ENCODE assay signal across 27 cellular contexts in the genomic region with DNA sequence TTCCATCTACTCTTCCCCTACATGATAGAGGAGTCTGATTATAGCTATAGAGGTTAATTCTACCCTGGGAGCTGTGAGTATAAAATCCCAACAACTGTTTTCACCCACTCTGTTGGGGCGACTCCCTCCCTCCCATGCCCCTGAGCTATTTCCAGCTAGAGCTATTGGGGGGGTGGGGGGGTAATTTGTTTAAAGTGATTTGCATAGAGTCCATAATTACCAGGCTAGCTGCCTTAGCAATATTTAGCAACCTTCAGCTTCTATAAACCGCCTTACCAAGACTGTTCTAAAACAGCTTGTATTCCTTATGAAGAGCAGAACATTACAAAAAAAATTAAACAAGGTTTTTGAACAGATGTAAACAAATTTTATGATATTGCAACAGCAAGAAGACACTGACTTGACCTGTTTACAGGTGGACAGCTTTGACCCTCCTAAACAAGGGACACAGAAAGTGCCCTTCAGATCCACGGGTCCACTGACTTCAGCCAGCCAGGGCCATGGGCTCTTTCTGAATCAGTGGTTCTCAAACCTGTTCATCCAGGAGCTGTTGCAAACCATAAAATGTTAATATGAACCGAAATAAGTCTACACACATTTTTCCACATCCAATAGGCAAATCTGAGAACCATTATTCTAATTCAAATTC.
A peak's percentile ranks its signal among the peaks of the same experiment; 100 is the strongest.
DNase-seq lines count a peak whose midpoint lies in the region; ATAC-seq and TF ChIP-seq lines count a peak whose summit lies in the region.
"Had no signal": no experiment of that assay in that cellular context is flagged by ENCODE, and none has a peak within 500 bp of the region (broad histone marks: within the 10 kb centered on the region; RNA-seq: fewer than 3 reads in every experiment).

No MANE protein-coding gene starts in this region.

- no peaks in the 10 kb centered on the region for H3K27me3 ChIP-seq in gastrocnemius medialis
- H3K27me3 ChIP-seq: cardiac muscle cell, esophagus squamous epithelium, left lung, testis, uterus had no signal

- no peak for TF ChIP-seq POLR2A in gastrocnemius medialis (IDR thresholded peaks at IDR 0.05)

- no peaks in the 10 kb centered on the region for H3K9me3 ChIP-seq in gastrocnemius medialis
- H3K9me3 ChIP-seq: esophagus squamous epithelium, left lung, testis, uterus had no signal

- TF ChIP-seq CTCF in gastrocnemius medialis (IDR thresholded peaks at IDR 0.05 in 4 of 5, conservative IDR thresholded peaks at IDR 0.05 in 1 of 5), result no peak

- H3K27ac ChIP-seq in gastrocnemius medialis, result peak overlapping the region in 3 of 4 donors; percentile 85 to 89 (median 89)
- H3K27ac ChIP-seq: cardiac muscle cell, coronary artery, esophagus squamous epithelium, left lung, testis, uterus, VCaP had no signal

- in situ Hi-C loops in gastrocnemius medialis (cut with MboI; ENCODE audit: low sequenced_read_pairs in 4 of 4), result no loop called here

- H3K36me3 ChIP-seq in gastrocnemius medialis, result no peaks in the 10 kb centered on the region
- H3K36me3 ChIP-seq: cardiac muscle cell, esophagus squamous epithelium, left lung, uterus had no signal

- ATAC-seq in GM18502 (IDR thresholded peaks at IDR 0.05; ENCODE audit: poor library complexity, unreplicated experiment) (peak; percentile 55), HG02798 (IDR thresholded peaks at IDR 0.05; ENCODE audit: poor library complexity, unreplicated experiment) (peak; percentile 69), gastrocnemius medialis (no peak), GM21381 (IDR thresholded peaks at IDR 0.05; ENCODE audit: unreplicated experiment) (no peak)
- ATAC-seq: activated T-helper 17 cell treated with anti-CD3 and anti-CD28 coated beads, Interleukin-2, amount 50 U/mL, for 72 hours; left lung; natural killer cell treated with Interleukin-12 subunit alpha and Interleukin-12 subunit beta and Interleukin-15 and Interleukin-18, amount 100 ng/mL, for 72 hours; stimulated activated naive B cell treated with anti-CD40 and anti-IgM and Interleukin-4, amounts not matched to agents 10 μg/mL and 1 μg/mL and 100 μg/mL, for 72 hours had no signal

- peaks cover 33 to 36% of the 10 kb centered on the region in 2 donors for H3K4me1 ChIP-seq in gastrocnemius medialis
- H3K4me1 ChIP-seq: esophagus squamous epithelium, testis, uterus had no signal

- H3K4me3 ChIP-seq in gastrocnemius medialis, result no peak overlapping the region
- H3K4me3 ChIP-seq: cardiac muscle cell, coronary artery, esophagus squamous epithelium, left lung, smooth muscle cell, testis, uterus had no signal

- DNase-seq in NCI-H526 treated with DMSO at 0.1 percent for 48 hours (lab: John Stamatoyannopoulos, UW) (peak; percentile 81), gastrocnemius medialis (no peak), GM19238 (ENCODE audit: insufficient read length, low spot score) (no peak)
- no peak for DNase-seq in activated CD4-positive, alpha-beta T cell treated with anti-CD3 and anti-CD28 coated beads, Interleukin-2, amount 50 U/mL, for 48 hours
- DNase-seq: activated CD4-positive, alpha-beta T cell treated with anti-CD3 and anti-CD28 coated beads, Interleukin-2, amount 50 U/mL, for 1 hour; EL; esophagus squamous epithelium; HCEC 1CT; hypothalamus; KG1; left lung; midbrain; NCI-H146; retina; stimulated activated CD4-positive, alpha-beta T cell treated with anti-CD3 and anti-CD28 coated beads, Interleukin-2, amount 100 ng/mL, for 48 hours; stimulated activated naive B cell treated with anti-CD40 and anti-IgM and Interleukin-4, amounts not matched to agents 10 μg/mL and 1 μg/mL and 100 μg/mL, for 72 hours; testis; uterus had no signal

- intact Hi-C loops in gastrocnemius medialis (cut with DNase I; ENCODE audit: low total_unique reads), result loop anchor here (5.0 kb wide), 1 partner anchor 60 kb away; no protein-coding TSS in a partner anchor

Comparison
In these comparisons a context has a peak if more than half of its experiments do, and no peak if none do; other contexts are left out.
1. ATAC-seq: peak in GM18502 (single experiment) and HG02798 (single experiment); none in gastrocnemius medialis (0 of 2) and GM21381 (single experiment).